Comparison of ENCODE assay signal across 8 cellular contexts in genomic region chr11:6390718-6391547, GRCh38. TPM values are rescaled to one million over a fixed set of nuclear protein-coding genes. Genes with fewer than 3 reads are reported as not detected.
A peak's percentile ranks its signal among the peaks of the same experiment; 100 is the strongest.
DNase-seq lines count a peak whose midpoint lies in the region; FAIRE-seq and TF ChIP-seq lines count a peak whose summit lies in the region.

No MANE protein-coding gene starts in this region.

- no peak overlapping the region; the same call in 1 of the 2 replicates for H3K27ac ChIP-seq in SJSA1

- peak; percentile 1 for TF ChIP-seq CTCF in GM12873 (IDR thresholded peaks at IDR 0.05; ENCODE audit: insufficient read depth, low read depth, low read length, missing control alignments)
- TF ChIP-seq CTCF in fibroblast of mammary gland (conservative IDR thresholded peaks at IDR 0.05; ENCODE audit: control insufficient read depth, insufficient read depth, low read depth, low read length), result no peak
- TF ChIP-seq CTCF in retinal pigment epithelial cell (conservative IDR thresholded peaks at IDR 0.05; ENCODE audit: low read depth, low read length), result no peak

- no peaks in the 10 kb centered on the region for H3K36me3 ChIP-seq in SJSA1

- no peak for FAIRE-seq in RCC 7860 (lab: Jason Lieb, UNC)

- H3K9me3 ChIP-seq in SJSA1 (replicated peaks), result no peaks in the 10 kb centered on the region

- H3K4me3 ChIP-seq in SJSA1 (peak overlapping the region; percentile 53), fibroblast of mammary gland (ENCODE audit: control insufficient read depth, low read depth, low read length) (peak overlapping the region; percentile 77), retinal pigment epithelial cell (ENCODE audit: low read length) (peak overlapping the region; percentile 74)

- H3K4me1 ChIP-seq in SJSA1 (replicated peaks), result peaks cover 34% of the 10 kb centered on the region

- no peak for DNase-seq in SJSA1 (ENCODE audit: low read depth in 1 of 2, low spot score in 2 of 2)
- DNase-seq in fibroblast of mammary gland (ENCODE audit: low read depth), result no peak
- no peak for DNase-seq in retinal pigment epithelial cell (ENCODE audit: low read depth)
- DNase-seq in HuH-7.5 (ENCODE audit: low spot score), result no peak
- no peak for DNase-seq in GM03348 (ENCODE audit: low spot score)
- DNase-seq in activated CD4-positive, alpha-beta T cell treated with anti-CD3 and anti-CD28 coated beads for 1 hour, result no peak
- DNase-seq in RCC 7860 (ENCODE audit: low spot score), result no peak

- no peaks in the 10 kb centered on the region for H3K27me3 ChIP-seq in SJSA1 (replicated peaks)

RNA-seq across cellular contexts. Expression of gene SMPD1, which starts 0.7 kb away (rescaled TPM):
- total RNA-seq in SJSA1 (2014; rRNA removed; shearing (Covaris generic)), result 38.9 and 57.9 TPM in 2 replicates

RNA-seq across cellular contexts. Expression of gene APBB1, which starts 28.0 kb away (rescaled TPM):
- total RNA-seq in SJSA1 (2014; rRNA removed; shearing (Covaris generic)), result 12.0 and 17.1 TPM in 2 replicates

RNA-seq across cellular contexts. Expression of gene HPX, which starts 49.9 kb away (rescaled TPM):
- 0.32 TPM in 1 of 2 replicates, not detected in the other for total RNA-seq in SJSA1 (2014; rRNA removed; shearing (Covaris generic))
